In the genomic region with DNA sequence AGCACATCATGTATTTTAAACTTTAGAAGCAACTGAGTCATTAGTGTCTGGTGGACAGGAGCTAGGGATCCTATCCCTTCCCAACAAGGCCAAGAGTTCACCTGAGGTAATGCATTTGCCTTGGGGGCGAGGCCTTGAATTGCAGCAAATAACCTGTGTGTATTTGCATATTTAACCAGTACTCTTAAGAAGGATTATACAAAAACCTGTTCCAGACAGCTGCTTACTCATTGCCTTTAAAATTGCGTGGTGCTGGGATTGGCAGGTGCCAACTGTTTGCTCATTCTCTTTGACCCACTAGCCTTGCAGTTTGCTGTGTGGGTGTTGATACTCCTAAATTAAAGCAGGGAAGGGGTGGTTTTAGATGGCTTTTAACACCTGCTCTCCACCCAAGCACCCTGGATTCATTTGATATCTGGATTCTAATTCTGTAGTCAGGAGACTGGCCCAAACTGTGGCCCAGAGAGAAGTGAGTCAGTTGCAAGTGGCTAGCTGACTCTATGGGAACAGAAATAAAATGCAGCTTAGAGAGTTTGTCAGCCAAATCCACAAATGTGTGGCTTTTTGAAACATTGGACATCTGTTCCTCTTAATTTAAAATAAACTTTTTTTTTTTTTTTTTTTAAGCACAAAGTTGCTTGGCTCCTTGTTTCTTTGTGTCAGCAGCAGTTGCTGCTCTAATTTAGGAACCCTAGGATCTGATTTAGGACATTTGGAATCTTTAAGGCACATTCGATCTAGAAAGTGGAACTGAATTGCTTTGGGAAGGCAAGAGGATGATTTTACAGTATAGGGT, we compare ENCODE assay signal across 1 cellular context.
TF ChIP-seq lines count a peak whose summit lies in the region.

No MANE protein-coding gene starts in this region.

TF ChIP-seq in HepG2, 621 proteins besides CTCF, POLR2A, EP300 and RAD21 (continued from another document and continues in another):
- TF ChIP-seq ZNF318 (CRISPR knock-in tag; IDR thresholded peaks at IDR 0.05) (no peak), HDAC1 (CRISPR knock-in tag; IDR thresholded peaks at IDR 0.05) (no peak), ATM (IDR thresholded peaks at IDR 0.05; ENCODE audit: borderline replicate concordance) (no peak), ZNF747 (CRISPR knock-in tag; IDR thresholded peaks at IDR 0.05; ENCODE audit: borderline replicate concordance) (no peak), KAT2B (IDR thresholded peaks at IDR 0.05; ENCODE audit: borderline replicate concordance, low read depth, low read length) (no peak), THYN1 (CRISPR knock-in tag; IDR thresholded peaks at IDR 0.05; ENCODE audit: borderline replicate concordance, low read depth) (no peak), REST (IDR thresholded peaks at IDR 0.05; ENCODE audit: borderline replicate concordance in 1 of 2, low read depth in 1 of 2, low read length in 2 of 2) (no peak), LRRFIP1 (CRISPR knock-in tag; conservative IDR thresholded peaks at IDR 0.05) (no peak; the same call in 1 of the 2 replicates), ZNF776 (CRISPR knock-in tag; IDR thresholded peaks at IDR 0.05) (no peak), ZNF550 (CRISPR knock-in tag; IDR thresholded peaks at IDR 0.05; ENCODE audit: borderline replicate concordance) (no peak), TEAD3 (CRISPR knock-in tag; optimal IDR thresholded peaks at IDR 0.05; ENCODE audit: borderline replicate concordance) (peak; percentile 37), ZC3H4 (CRISPR knock-in tag; IDR thresholded peaks at IDR 0.05; ENCODE audit: borderline replicate concordance) (peak; percentile 94; the same call in 1 of the 2 replicates), NR3C1 (CRISPR knock-in tag; IDR thresholded peaks at IDR 0.05) (no peak), PITX1 (CRISPR knock-in tag; IDR thresholded peaks at IDR 0.05) (peak; percentile 53; the same call in 1 of the 2 replicates), MLXIP (CRISPR knock-in tag; IDR thresholded peaks at IDR 0.05; ENCODE audit: borderline replicate concordance) (no peak), MED1 (CRISPR knock-in tag; IDR thresholded peaks at IDR 0.05) (peak; percentile 93), HNRNPUL1 (IDR thresholded peaks at IDR 0.05; ENCODE audit: low read depth, low read length) (no peak), SATB2 (CRISPR knock-in tag; IDR thresholded peaks at IDR 0.05) (no peak), U2AF2 (IDR thresholded peaks at IDR 0.05; ENCODE audit: low read depth, low read length) (no peak)
- TF ChIP-seq, protein P1, sequence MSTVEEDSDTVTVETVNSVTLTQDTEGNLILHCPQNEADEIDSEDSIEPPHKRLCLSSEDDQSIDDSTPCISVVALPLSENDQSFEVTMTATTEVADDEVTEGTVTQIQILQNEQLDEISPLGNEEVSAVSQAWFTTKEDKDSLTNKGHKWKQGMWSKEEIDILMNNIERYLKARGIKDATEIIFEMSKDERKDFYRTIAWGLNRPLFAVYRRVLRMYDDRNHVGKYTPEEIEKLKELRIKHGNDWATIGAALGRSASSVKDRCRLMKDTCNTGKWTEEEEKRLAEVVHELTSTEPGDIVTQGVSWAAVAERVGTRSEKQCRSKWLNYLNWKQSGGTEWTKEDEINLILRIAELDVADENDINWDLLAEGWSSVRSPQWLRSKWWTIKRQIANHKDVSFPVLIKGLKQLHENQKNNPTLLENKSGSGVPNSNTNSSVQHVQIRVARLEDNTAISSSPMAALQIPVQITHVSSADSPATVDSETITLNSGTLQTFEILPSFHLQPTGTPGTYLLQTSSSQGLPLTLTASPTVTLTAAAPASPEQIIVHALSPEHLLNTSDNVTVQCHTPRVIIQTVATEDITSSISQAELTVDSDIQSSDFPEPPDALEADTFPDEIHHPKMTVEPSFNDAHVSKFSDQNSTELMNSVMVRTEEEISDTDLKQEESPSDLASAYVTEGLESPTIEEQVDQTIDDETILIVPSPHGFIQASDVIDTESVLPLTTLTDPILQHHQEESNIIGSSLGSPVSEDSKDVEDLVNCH (CRISPR knock-in tag; IDR thresholded peaks at IDR 0.05) = no peak
- TF ChIP-seq, protein P2, sequence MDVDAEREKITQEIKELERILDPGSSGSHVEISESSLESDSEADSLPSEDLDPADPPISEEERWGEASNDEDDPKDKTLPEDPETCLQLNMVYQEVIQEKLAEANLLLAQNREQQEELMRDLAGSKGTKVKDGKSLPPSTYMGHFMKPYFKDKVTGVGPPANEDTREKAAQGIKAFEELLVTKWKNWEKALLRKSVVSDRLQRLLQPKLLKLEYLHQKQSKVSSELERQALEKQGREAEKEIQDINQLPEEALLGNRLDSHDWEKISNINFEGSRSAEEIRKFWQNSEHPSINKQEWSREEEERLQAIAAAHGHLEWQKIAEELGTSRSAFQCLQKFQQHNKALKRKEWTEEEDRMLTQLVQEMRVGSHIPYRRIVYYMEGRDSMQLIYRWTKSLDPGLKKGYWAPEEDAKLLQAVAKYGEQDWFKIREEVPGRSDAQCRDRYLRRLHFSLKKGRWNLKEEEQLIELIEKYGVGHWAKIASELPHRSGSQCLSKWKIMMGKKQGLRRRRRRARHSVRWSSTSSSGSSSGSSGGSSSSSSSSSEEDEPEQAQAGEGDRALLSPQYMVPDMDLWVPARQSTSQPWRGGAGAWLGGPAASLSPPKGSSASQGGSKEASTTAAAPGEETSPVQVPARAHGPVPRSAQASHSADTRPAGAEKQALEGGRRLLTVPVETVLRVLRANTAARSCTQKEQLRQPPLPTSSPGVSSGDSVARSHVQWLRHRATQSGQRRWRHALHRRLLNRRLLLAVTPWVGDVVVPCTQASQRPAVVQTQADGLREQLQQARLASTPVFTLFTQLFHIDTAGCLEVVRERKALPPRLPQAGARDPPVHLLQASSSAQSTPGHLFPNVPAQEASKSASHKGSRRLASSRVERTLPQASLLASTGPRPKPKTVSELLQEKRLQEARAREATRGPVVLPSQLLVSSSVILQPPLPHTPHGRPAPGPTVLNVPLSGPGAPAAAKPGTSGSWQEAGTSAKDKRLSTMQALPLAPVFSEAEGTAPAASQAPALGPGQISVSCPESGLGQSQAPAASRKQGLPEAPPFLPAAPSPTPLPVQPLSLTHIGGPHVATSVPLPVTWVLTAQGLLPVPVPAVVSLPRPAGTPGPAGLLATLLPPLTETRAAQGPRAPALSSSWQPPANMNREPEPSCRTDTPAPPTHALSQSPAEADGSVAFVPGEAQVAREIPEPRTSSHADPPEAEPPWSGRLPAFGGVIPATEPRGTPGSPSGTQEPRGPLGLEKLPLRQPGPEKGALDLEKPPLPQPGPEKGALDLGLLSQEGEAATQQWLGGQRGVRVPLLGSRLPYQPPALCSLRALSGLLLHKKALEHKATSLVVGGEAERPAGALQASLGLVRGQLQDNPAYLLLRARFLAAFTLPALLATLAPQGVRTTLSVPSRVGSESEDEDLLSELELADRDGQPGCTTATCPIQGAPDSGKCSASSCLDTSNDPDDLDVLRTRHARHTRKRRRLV (CRISPR knock-in tag; IDR thresholded peaks at IDR 0.05) = peak; percentile 62; the same call in 1 of the 2 replicates
